Comparison of ENCODE assay signal across 9 cellular contexts in genomic region chr3:150303776-150304175, GRCh38.
DNase-seq lines count a peak whose midpoint lies in the region; ATAC-seq and TF ChIP-seq lines count a peak whose summit lies in the region.
"Had no signal": no experiment of that assay in that cellular context is flagged by ENCODE, and none has a peak within 500 bp of the region (broad histone marks: within the 10 kb centered on the region; RNA-seq: fewer than 3 reads in every experiment).

No MANE protein-coding gene starts in this region.

- no peak overlapping the region for H3K4me3 Mint-ChIP-seq in CD4-positive, alpha-beta T cell

- no peak overlapping the region for H2AFZ ChIP-seq in PC-9

- POLR2A ChIA-PET in CD4-positive, alpha-beta T cell (lab: Charles Lee): no interaction called here
- POLR2A ChIA-PET in PC-9 (lab: Charles Lee; ENCODE audit: unreplicated experiment): no interaction called here

- H3K27me3 ChIP-seq in CD4-positive, alpha-beta T cell (ENCODE audit: control insufficient read depth, insufficient read depth, low read length): peaks cover 38% of the 10 kb centered on the region
- H3K27me3 ChIP-seq in PC-9 (ENCODE audit: insufficient read depth, low read depth) (no peaks in the 10 kb centered on the region), colonic mucosa (no peaks in the 10 kb centered on the region)

- no peaks in the 10 kb centered on the region for H3K36me3 ChIP-seq in PC-9 (ENCODE audit: low read depth)
- H3K36me3 ChIP-seq in colonic mucosa: no peaks in the 10 kb centered on the region

- H3K9me2 ChIP-seq in PC-9 (ENCODE audit: insufficient read depth): no peaks in the 10 kb centered on the region

- peak; percentile 32 for TF ChIP-seq CTCF in CD4-positive, alpha-beta T cell (IDR thresholded peaks at IDR 0.05)
- TF ChIP-seq CTCF in PC-9 (conservative IDR thresholded peaks at IDR 0.05) (0 out of 2 replicates have a peak, but pooled peaks have one; percentile 17), colonic mucosa (IDR thresholded peaks at IDR 0.05) (no peak)

- H3K27me3 Mint-ChIP-seq in CD4-positive, alpha-beta T cell: peaks cover 40% of the 10 kb centered on the region

- H3K9me3 Mint-ChIP-seq in CD4-positive, alpha-beta T cell: no peaks in the 10 kb centered on the region

- no peak overlapping the region for H3K4me3 ChIP-seq in PC-9
- no peak overlapping the region for H3K4me3 ChIP-seq in colonic mucosa

- no peak overlapping the region for H3K4me2 ChIP-seq in PC-9

- H3K27ac ChIP-seq in CD4-positive, alpha-beta T cell (ENCODE audit: low read depth, low read length): no peak overlapping the region
- no peak overlapping the region for H3K27ac ChIP-seq in PC-9
- H3K27ac ChIP-seq in colonic mucosa: no peak overlapping the region

- H3K4me1 ChIP-seq in PC-9 (replicated peaks; ENCODE audit: insufficient read depth) (0 out of 2 replicates have a peak, but pooled peaks cover 13% of the 10 kb centered on the region), colonic mucosa (peaks cover 4% of the 10 kb centered on the region)

- H3K9me3 ChIP-seq in CD4-positive, alpha-beta T cell (ENCODE audit: control insufficient read depth, low read length): no peaks in the 10 kb centered on the region
- H3K9me3 ChIP-seq in PC-9 (ENCODE audit: insufficient read depth, low read depth): peaks cover 3% of the 10 kb centered on the region; the same call in 1 of the 2 replicates
- no peaks in the 10 kb centered on the region for H3K9me3 ChIP-seq in colonic mucosa

- no peak overlapping the region for H3K27ac Mint-ChIP-seq in CD4-positive, alpha-beta T cell

- no peaks in the 10 kb centered on the region for H3K36me3 Mint-ChIP-seq in CD4-positive, alpha-beta T cell (ENCODE audit: low read depth)

- BruUV-seq in PC-9 (replicated peaks; lab: Mats Ljungman, UMichigan): no TSS peak

- CTCF ChIA-PET in CD4-positive, alpha-beta T cell (lab: Charles Lee): interaction anchor here (0.8 to 1.3 kb wide), 2 partner anchors 17 to 191 kb away, joined by 3 read pairs; no protein-coding TSS in a partner anchor
- CTCF ChIA-PET in PC-9 (lab: Charles Lee): no interaction called here

- DNase-seq in CD4-positive, alpha-beta T cell: no peak
- DNase-seq in PC-9: no peak
- DNase-seq in globus pallidus (ENCODE audit: low spot score): peak; percentile 17
- no peak for DNase-seq in colonic mucosa
- no peak for DNase-seq in stimulated activated CD4-positive, alpha-beta T cell treated with anti-CD3 and anti-CD28 coated beads, Interleukin-2, amount 100 ng/mL, for 48 hours
- DNase-seq in GM19238 (ENCODE audit: insufficient read length, low spot score): no peak
- DNase-seq: mesenchymal stem cell had no signal

- intact Hi-C loops in CD4-positive, alpha-beta T cell (cut with DNase I, micrococcal nuclease): no loop called here
- intact Hi-C loops in PC-9 (cut with micrococcal nuclease; ENCODE audit: unreplicated experiment): no loop called here
- intact Hi-C loops in colonic mucosa (cut with DNase I): no loop called here

- H3K9ac ChIP-seq in colonic mucosa (ENCODE audit: low read depth in 2 of 2, low read length in 2 of 2): no peak overlapping the region

- no peak for ATAC-seq in CD4-positive, alpha-beta T cell (ENCODE audit: poor library complexity)
- ATAC-seq in GM19043 (IDR thresholded peaks at IDR 0.05; ENCODE audit: low read depth, unreplicated experiment) (peak; percentile 75), GM21786 (IDR thresholded peaks at IDR 0.05; ENCODE audit: unreplicated experiment) (no peak)

- no peaks in the 10 kb centered on the region for H3K4me1 Mint-ChIP-seq in CD4-positive, alpha-beta T cell (ENCODE audit: low read depth)

- no peaks in the 10 kb centered on the region for H3K79me2 ChIP-seq in PC-9 (ENCODE audit: low read depth)

- H4K20me1 ChIP-seq in PC-9 (ENCODE audit: insufficient read depth): no peaks in the 10 kb centered on the region

- peaks cover 6% of the 10 kb centered on the region; the same call in 1 of the 2 replicates for H3F3A ChIP-seq in PC-9 (ENCODE audit: insufficient read depth, low read depth)
